In genomic region chr11:1545432-1545831, GRCh38 we compare ENCODE assay signal across 1 cellular context.
TF ChIP-seq lines count a peak whose summit lies in the region.

No MANE protein-coding gene starts in this region.

TF ChIP-seq in H1, 55 proteins besides CTCF, POLR2A, EP300 and RAD21:
- TF ChIP-seq RBBP5 (IDR thresholded peaks at IDR 0.05; ENCODE audit: borderline replicate concordance, low read depth, low read length) (no peak), ZNF274 (IDR thresholded peaks at IDR 0.05; ENCODE audit: borderline replicate concordance, extremely low read depth, low read length) (no peak), CHD7 (IDR thresholded peaks at IDR 0.05; ENCODE audit: insufficient replicate concordance, low read length) (no peak), SP1 (IDR thresholded peaks at IDR 0.05; ENCODE audit: low read depth, low read length) (no peak), PHF8 (conservative IDR thresholded peaks at IDR 0.05; ENCODE audit: low read depth, low read length) (no peak), TCF12 (IDR thresholded peaks at IDR 0.05; ENCODE audit: low read depth, low read length) (no peak), SIRT6 (IDR thresholded peaks at IDR 0.05; ENCODE audit: low read length) (no peak), RNF2 (IDR thresholded peaks at IDR 0.05; ENCODE audit: borderline replicate concordance, low read depth, low read length, missing control alignments, poor library complexity, severe bottlenecking) (no peak), CHD1 (IDR thresholded peaks at IDR 0.05; ENCODE audit: low read depth, low read length) (no peak), NANOG (IDR thresholded peaks at IDR 0.05; ENCODE audit: insufficient read depth, low read depth, low read length, poor library complexity, severe bottlenecking) (no peak)
